16 cellular contexts compared by ENCODE assay signal in the genomic region with DNA sequence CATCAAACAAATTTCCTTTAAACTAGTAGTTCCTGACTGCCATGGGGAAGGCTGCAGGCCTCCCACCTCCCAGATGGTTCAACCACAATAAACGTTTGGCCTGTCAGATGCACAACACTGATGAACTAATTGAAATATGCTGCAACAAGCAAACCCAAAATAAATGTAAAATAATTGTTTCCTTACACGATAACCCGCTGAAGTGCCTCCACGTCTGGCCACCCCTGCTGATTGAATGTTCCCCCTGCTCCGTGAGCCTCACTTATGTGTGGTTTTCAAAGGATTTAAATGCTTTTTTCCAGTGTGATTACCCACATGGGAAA. TPM values are rescaled to one million over a fixed set of nuclear protein-coding genes. Genes with fewer than 3 reads are reported as not detected.
DNase-seq lines count a peak whose midpoint lies in the region; ATAC-seq and TF ChIP-seq lines count a peak whose summit lies in the region.
"Had no signal": no experiment of that assay in that cellular context is flagged by ENCODE, and none has a peak within 500 bp of the region (broad histone marks: within the 10 kb centered on the region; RNA-seq: fewer than 3 reads in every experiment).

No MANE protein-coding gene starts in this region.

- H3K36me3 ChIP-seq in left ventricle myocardium inferior (no peaks in the 10 kb centered on the region), upper lobe of right lung (no peaks in the 10 kb centered on the region)
- H3K36me3 ChIP-seq: brain microvascular endothelial cell had no signal

- H3K9me3 ChIP-seq in left ventricle myocardium inferior (replicated peaks) (no peaks in the 10 kb centered on the region), upper lobe of right lung (no peaks in the 10 kb centered on the region)
- H3K9me3 ChIP-seq: mucosa of descending colon had no signal

- no peaks in the 10 kb centered on the region for H3K36me3 Mint-ChIP-seq in nephron (ENCODE audit: low read depth)
- no peaks in the 10 kb centered on the region for H3K36me3 Mint-ChIP-seq in nephron progenitor cell (ENCODE audit: low read depth)
- H3K36me3 Mint-ChIP-seq: T-cell had no signal

- TF ChIP-seq CTCF in left ventricle myocardium inferior (IDR thresholded peaks at IDR 0.05; ENCODE audit: borderline replicate concordance) (no peak), coronary artery (IDR thresholded peaks at IDR 0.05) (no peak), nephron (IDR thresholded peaks at IDR 0.05; ENCODE audit: unreplicated experiment in 3 of 3) (no peak), upper lobe of right lung (IDR thresholded peaks at IDR 0.05) (no peak), nephron progenitor cell (IDR thresholded peaks at IDR 0.05) (no peak)

- no peak overlapping the region for H3K4me3 ChIP-seq in left ventricle myocardium inferior
- H3K4me3 ChIP-seq in coronary artery, result peak overlapping the region; percentile 3
- H3K4me3 ChIP-seq in upper lobe of right lung, result no peak overlapping the region
- H3K4me3 ChIP-seq: mucosa of descending colon had no signal

- H3K27me3 Mint-ChIP-seq in nephron (ENCODE audit: low read depth) (peaks cover 4% of the 10 kb centered on the region), nephron progenitor cell (ENCODE audit: low read depth, poor library complexity) (peaks cover 7% of the 10 kb centered on the region)
- H3K27me3 Mint-ChIP-seq: T-cell had no signal

- no peak for DNase-seq in left ventricle myocardium inferior
- DNase-seq in Right ventricle myocardium inferior (ENCODE audit: missing footprints), result no peak
- peak; percentile 50 for DNase-seq in coronary artery (ENCODE audit: low spot score)
- DNase-seq in upper lobe of right lung, result no peak
- no peak for DNase-seq in nephron progenitor cell
- DNase-seq: activated CD4-positive, alpha-beta T cell treated with anti-CD3 and anti-CD28 coated beads for 48 hours; hippocampal formation; NCI-H1694 treated with DMSO at 0.1 percent for 48 hours had no signal

- no peaks in the 10 kb centered on the region for H3K9me3 Mint-ChIP-seq in nephron
- H3K9me3 Mint-ChIP-seq in nephron progenitor cell, result no peaks in the 10 kb centered on the region
- H3K9me3 Mint-ChIP-seq: activated T-helper 1 cell treated with anti-CD3 and anti-CD28 coated beads, Interleukin-12 subunit alpha, Interleukin-12 subunit beta, Interleukin-2, Interleukin-4 antibody, amounts not matched to agents 30 ng/mL and 10 ng/mL and 1 ng/mL, durations not matched to agents 14 hours and 24 hours and 36 hours; IgD-negative memory B cell; T-cell had no signal

- H3K27ac Mint-ChIP-seq in nephron (peak overlapping the region; percentile 71 to 99 (median 91)), nephron progenitor cell (no peak overlapping the region)
- H3K27ac Mint-ChIP-seq: activated T-helper 1 cell treated with anti-CD3 and anti-CD28 coated beads, Interleukin-12 subunit alpha, Interleukin-12 subunit beta, Interleukin-2, Interleukin-4 antibody, amounts not matched to agents 30 ng/mL and 10 ng/mL and 1 ng/mL, durations not matched to agents 14 hours and 24 hours and 36 hours had no signal

- ATAC-seq in Right ventricle myocardium inferior (no peak), upper lobe of right lung (no peak), GM18907 (IDR thresholded peaks at IDR 0.05; ENCODE audit: unreplicated experiment) (no peak), GM18502 (IDR thresholded peaks at IDR 0.05; ENCODE audit: poor library complexity, unreplicated experiment) (no peak)
- ATAC-seq: T-cell had no signal

- H3K4me1 Mint-ChIP-seq in nephron (peaks cover 37% of the 10 kb centered on the region), nephron progenitor cell (peaks cover 46% of the 10 kb centered on the region)

- peak overlapping the region; percentile 88 for H3K27ac ChIP-seq in left ventricle myocardium inferior (replicated peaks)
- peak overlapping the region in 1 of 2 donors; percentile 70 for H3K27ac ChIP-seq in coronary artery
- H3K27ac ChIP-seq in upper lobe of right lung, result peak overlapping the region; percentile 65

- H3K4me3 Mint-ChIP-seq in nephron, result no peak overlapping the region
- no peak overlapping the region for H3K4me3 Mint-ChIP-seq in nephron progenitor cell
- H3K4me3 Mint-ChIP-seq: activated T-helper 1 cell treated with anti-CD3 and anti-CD28 coated beads, Interleukin-12 subunit alpha, Interleukin-12 subunit beta, Interleukin-2, Interleukin-4 antibody, amounts not matched to agents 30 ng/mL and 10 ng/mL and 1 ng/mL, durations not matched to agents 14 hours and 24 hours and 36 hours; T-cell had no signal

- H3K4me1 ChIP-seq in left ventricle myocardium inferior (peaks cover 68% of the 10 kb centered on the region), upper lobe of right lung (peaks cover 49% of the 10 kb centered on the region)

- intact Hi-C loops in left ventricle myocardium inferior (cut with micrococcal nuclease), result no loop called here
- intact Hi-C loops in Right ventricle myocardium inferior (cut with DNase I), result no loop called here
- intact Hi-C loops in upper lobe of right lung (cut with DNase I), result no loop called here

- H3K27me3 ChIP-seq in left ventricle myocardium inferior (ENCODE audit: low read depth) (no peaks in the 10 kb centered on the region), upper lobe of right lung (no peaks in the 10 kb centered on the region)
- H3K27me3 ChIP-seq: brain microvascular endothelial cell had no signal

RNA-seq across cellular contexts. Expression of a gene that starts 8.4 kb away (rescaled TPM):
- total RNA-seq in left ventricle myocardium inferior, result 18.4 TPM
- 19.6 TPM for total RNA-seq in Right ventricle myocardium inferior
- 25.9 TPM for total RNA-seq in upper lobe of right lung
